ENCODE assay signal across 11 cellular contexts in genomic region chr5:39219433-39219832, GRCh38. TPM values are rescaled to one million over a fixed set of nuclear protein-coding genes. Genes with fewer than 3 reads are reported as not detected.
DNase-seq lines count a peak whose midpoint lies in the region; ATAC-seq, FAIRE-seq and TF ChIP-seq lines count a peak whose summit lies in the region.
"Had no signal": no experiment of that assay in that cellular context is flagged by ENCODE, and none has a peak within 500 bp of the region (broad histone marks: within the 10 kb centered on the region; RNA-seq: fewer than 3 reads in every experiment).

TSS of gene FYB1 (minus strand) at chr5:39219563. CDS start at chr5:39202960, 16,603 bp downstream.

- no peak within 1 kb of the TSS for H3K9ac ChIP-seq in keratinocyte (ENCODE audit: control insufficient read depth, extremely low read depth, insufficient read depth, low read length)

- no peaks in the 10 kb centered on the region for H3K79me2 ChIP-seq in keratinocyte (ENCODE audit: control insufficient read depth, insufficient read depth, low read length)

- no peaks in the 10 kb centered on the region for H4K20me1 ChIP-seq in keratinocyte (ENCODE audit: control insufficient read depth, extremely low read depth, insufficient read depth, low read length)

- 85% methylated on average over 4 of the region's 4 CpGs for WGBS in thymus

- H3K9me3 ChIP-seq in keratinocyte (ENCODE audit: control insufficient read depth, low read depth, low read length) (no peaks in the 10 kb centered on the region), thymus (ENCODE audit: control insufficient read depth) (no peaks in the 10 kb centered on the region)
- H3K9me3 ChIP-seq: A549 had no signal

- H3K4me3 Mint-ChIP-seq in T-helper 2 cell treated with Interferon-gamma antibody and Interleukin-4, amounts not matched to agents 5 μg/mL and 100 μg/mL, for 36 hours, result no peak within 1 kb of the TSS
- H3K4me3 Mint-ChIP-seq in activated naive CD8-positive, alpha-beta T cell treated with anti-CD3 and anti-CD28 coated beads for 36 hours, result no peak within 1 kb of the TSS

- dilution Hi-C loops in keratinocyte (cut with MboI; ENCODE audit: extremely low pct_ligation_motif_present, low sequenced_read_pairs), result no loop called here

- H3K36me3 Mint-ChIP-seq in T-helper 2 cell treated with Interferon-gamma antibody and Interleukin-4, amounts not matched to agents 5 μg/mL and 100 μg/mL, for 36 hours (ENCODE audit: low read depth), result no peaks in the 10 kb centered on the region
- no peaks in the 10 kb centered on the region for H3K36me3 Mint-ChIP-seq in activated naive CD8-positive, alpha-beta T cell treated with anti-CD3 and anti-CD28 coated beads for 36 hours

- H3K4me1 Mint-ChIP-seq in T-helper 2 cell treated with Interferon-gamma antibody and Interleukin-4, amounts not matched to agents 5 μg/mL and 100 μg/mL, for 36 hours (ENCODE audit: low read depth), result peaks cover 34% of the 10 kb centered on the region
- H3K4me1 Mint-ChIP-seq in activated naive CD8-positive, alpha-beta T cell treated with anti-CD3 and anti-CD28 coated beads for 36 hours, result peaks cover 53% of the 10 kb centered on the region

- H3K36me3 ChIP-seq in keratinocyte (ENCODE audit: control insufficient read depth in 2 of 2, extremely low read depth in 1 of 2, insufficient read depth in 2 of 2, low read length in 2 of 2), result no peaks in the 10 kb centered on the region
- H3K36me3 ChIP-seq in thymus (ENCODE audit: control insufficient read depth, insufficient read depth), result no peaks in the 10 kb centered on the region

- no peak for TF ChIP-seq CTCF in keratinocyte (optimal IDR thresholded peaks at IDR 0.05 in 1 of 3, IDR thresholded peaks at IDR 0.05 in 1 of 3, conservative IDR thresholded peaks at IDR 0.05 in 1 of 3; ENCODE audit: extremely low read depth in 1 of 3, insufficient read depth in 2 of 3, low read length in 3 of 3)

- H3K27me3 ChIP-seq in keratinocyte (ENCODE audit: control insufficient read depth, extremely low read depth, insufficient read depth, low read length) (no peaks in the 10 kb centered on the region), thymus (ENCODE audit: control insufficient read depth, insufficient read depth) (no peaks in the 10 kb centered on the region)

- no peaks in the 10 kb centered on the region for H3K9me3 Mint-ChIP-seq in T-helper 2 cell treated with Interferon-gamma antibody and Interleukin-4, amounts not matched to agents 5 μg/mL and 100 μg/mL, for 36 hours
- no peaks in the 10 kb centered on the region for H3K9me3 Mint-ChIP-seq in activated naive CD8-positive, alpha-beta T cell treated with anti-CD3 and anti-CD28 coated beads for 36 hours

- DNase-seq in T-helper 2 cell treated with Interferon-gamma antibody and Interleukin-4, amounts not matched to agents 5 μg/mL and 100 μg/mL, for 36 hours (ENCODE audit: low spot score), result no peak
- DNase-seq in activated naive CD8-positive, alpha-beta T cell treated with anti-CD3 and anti-CD28 coated beads for 36 hours, result no peak
- DNase-seq in keratinocyte (ENCODE audit: low read depth, low spot score), result no peak
- no peak for DNase-seq in cerebellar nuclear complex (lab: John Stamatoyannopoulos, UW)

- no peak within 1 kb of the TSS for H3K27ac Mint-ChIP-seq in T-helper 2 cell treated with Interferon-gamma antibody and Interleukin-4, amounts not matched to agents 5 μg/mL and 100 μg/mL, for 36 hours
- H3K27ac Mint-ChIP-seq in activated naive CD8-positive, alpha-beta T cell treated with anti-CD3 and anti-CD28 coated beads for 36 hours, result no peak within 1 kb of the TSS

- no peak within 1 kb of the TSS for H2AFZ ChIP-seq in keratinocyte (ENCODE audit: control insufficient read depth, low read length)

- intact Hi-C loops in T-helper 2 cell treated with Interferon-gamma antibody and Interleukin-4, amounts not matched to agents 100 ng/mL and 5 ng/mL, for 36 hours (cut with micrococcal nuclease), result loop anchor here (5.0 to 10.0 kb wide), 2 partner anchors 158 to 325 kb away; no protein-coding TSS in a partner anchor

- H3K27me3 Mint-ChIP-seq in T-helper 2 cell treated with Interferon-gamma antibody and Interleukin-4, amounts not matched to agents 5 μg/mL and 100 μg/mL, for 36 hours (ENCODE audit: low read depth), result no peaks in the 10 kb centered on the region
- no peaks in the 10 kb centered on the region for H3K27me3 Mint-ChIP-seq in activated naive CD8-positive, alpha-beta T cell treated with anti-CD3 and anti-CD28 coated beads for 36 hours

- H3K27ac ChIP-seq in keratinocyte (ENCODE audit: control insufficient read depth, insufficient read depth, low read length) (no peak within 1 kb of the TSS), thymus (ENCODE audit: low read depth) (peak within 1 kb of the TSS; percentile 61)

- FAIRE-seq in keratinocyte (lab: Jason Lieb, UNC), result peak; percentile 65
- FAIRE-seq: A549, colon, H54 had no signal

- no peak within 1 kb of the TSS for H3K4me3 ChIP-seq in keratinocyte (ENCODE audit: control insufficient read depth in 2 of 3, extremely low read depth in 1 of 3, insufficient read depth in 2 of 3, low read depth in 1 of 3, low read length in 3 of 3)
- H3K4me3 ChIP-seq in thymus (ENCODE audit: low read length), result no peak within 1 kb of the TSS
- H3K4me3 ChIP-seq: A549 had no signal

- H3K9me1 ChIP-seq in keratinocyte (ENCODE audit: control insufficient read depth, extremely low read depth, insufficient read depth, low read length), result no peaks in the 10 kb centered on the region

- ATAC-seq in HG02938 (IDR thresholded peaks at IDR 0.05; ENCODE audit: unreplicated experiment) (no peak), GM21619 (IDR thresholded peaks at IDR 0.05; ENCODE audit: unreplicated experiment) (no peak)
- ATAC-seq: A549 had no signal

- H3K4me1 ChIP-seq in keratinocyte (ENCODE audit: control insufficient read depth, extremely low read depth, insufficient read depth, low read length) (peaks cover 21% of the 10 kb centered on the region), thymus (ENCODE audit: control insufficient read depth, insufficient read depth, low read length) (peaks cover 18% of the 10 kb centered on the region)

- peak within 1 kb of the TSS; percentile 1 for H3K4me2 ChIP-seq in keratinocyte (ENCODE audit: control insufficient read depth, extremely low read depth, insufficient read depth, low read depth, low read length)
- H3K4me2 ChIP-seq: A549 had no signal

RNA-seq across cellular contexts. Expression of gene FYB1, which starts in this region (rescaled TPM):
- 193 and 203 TPM in 2 replicates for total RNA-seq in T-helper 2 cell treated with Interferon-gamma antibody and Interleukin-4, amounts not matched to agents 100 ng/mL and 5 ng/mL, for 36 hours
- 10 to 100 TPM; 71.3 to 74.1 TPM for total RNA-seq in activated naive CD8-positive, alpha-beta T cell treated with anti-CD3 and anti-CD28 coated beads for 36 hours
- polyA plus RNA-seq in keratinocyte (0.29 to 1.0 TPM (median 0.56 TPM) in 3 replicates), thymus (52.9 TPM)
- 0.30 TPM for polyA plus RNA-seq in keratinocyte (2011; ENCODE audit: low read depth)
- polyA plus RNA-seq in keratinocyte (2011; cell fraction: cytosol; rRNA removed), result 0.73 and 1.1 TPM in 2 replicates
- polyA plus RNA-seq in keratinocyte (2011; cell fraction: nucleus; rRNA removed), result 1.2 and 1.6 TPM in 2 replicates
- 0.13 and 0.44 TPM in 2 replicates for polyA plus RNA-seq in keratinocyte (2012; ENCODE audit: low replicate concordance)
- 0.61 to 0.63 TPM in 2 of 3 replicates, not detected in the other for polyA minus RNA-seq in keratinocyte
- not detected for polyA minus RNA-seq in keratinocyte (2011; cell fraction: cytosol; rRNA and poly(A)+ RNA removed)
- 1.3 and 2.5 TPM in 2 replicates for polyA minus RNA-seq in keratinocyte (2011; cell fraction: nucleus; rRNA and poly(A)+ RNA removed)

Comparison
In these comparisons a context has a peak if more than half of its experiments do, and no peak if none do; other contexts are left out.
1. RNA of gene FYB1 (polyA plus RNA-seq): 52.9 TPM in thymus (single experiment); 0.13 to 1.6 TPM in keratinocyte; every median in the first group is over 10 times any median in the second.